In the genomic region with DNA sequence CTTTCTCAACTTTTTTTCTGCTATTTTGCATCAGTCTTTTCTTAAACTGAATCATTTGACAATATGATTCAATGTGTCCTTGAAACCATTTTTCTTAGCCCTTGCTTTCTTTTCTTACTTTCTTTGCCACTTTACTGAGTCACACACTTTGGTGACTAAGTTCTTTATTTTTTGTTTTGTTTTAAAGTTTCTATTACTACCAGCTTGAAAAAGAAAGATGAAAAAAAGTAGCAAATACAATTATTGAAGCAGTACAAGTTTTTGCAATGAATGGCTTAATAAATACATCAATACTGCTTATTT, we compare ENCODE assay signal across 8 cellular contexts.
DNase-seq lines count a peak whose midpoint lies in the region; ATAC-seq and TF ChIP-seq lines count a peak whose summit lies in the region.

No MANE protein-coding gene starts in this region.

- CTCF ChIA-PET in activated CD8-positive, alpha-beta T cell treated with anti-CD3 and anti-CD28 coated beads for 36 hours (lab: Charles Lee) = interaction anchor here (1.2 to 4.6 kb wide), 5 partner anchors 11 to 114 kb away, joined by 3 to 27 read pairs (median 12); no protein-coding TSS in a partner anchor

- TF ChIP-seq CTCF in activated CD8-positive, alpha-beta T cell treated with anti-CD3 and anti-CD28 coated beads for 36 hours (IDR thresholded peaks at IDR 0.05) = no peak

- H3K4me3 Mint-ChIP-seq in activated CD8-positive, alpha-beta T cell treated with anti-CD3 and anti-CD28 coated beads for 36 hours = peak overlapping the region; percentile 42

- peak overlapping the region; percentile 94 for H3K27ac Mint-ChIP-seq in activated CD8-positive, alpha-beta T cell treated with anti-CD3 and anti-CD28 coated beads for 36 hours

- no peaks in the 10 kb centered on the region for H3K27me3 Mint-ChIP-seq in activated CD8-positive, alpha-beta T cell treated with anti-CD3 and anti-CD28 coated beads for 36 hours

- peaks cover 89% of the 10 kb centered on the region for H3K4me1 Mint-ChIP-seq in activated CD8-positive, alpha-beta T cell treated with anti-CD3 and anti-CD28 coated beads for 36 hours (ENCODE audit: low read depth)

- peaks cover 78% of the 10 kb centered on the region for H3K36me3 Mint-ChIP-seq in activated CD8-positive, alpha-beta T cell treated with anti-CD3 and anti-CD28 coated beads for 36 hours (ENCODE audit: low read depth)

- H3K9ac ChIP-seq in mucosa of rectum (ENCODE audit: low read depth in 1 of 2, low read length in 2 of 2) = no peak overlapping the region

- no peaks in the 10 kb centered on the region for H3K9me3 ChIP-seq in mucosa of rectum (ENCODE audit: control insufficient read depth in 2 of 2, low read length in 2 of 2)

- H3K27me3 ChIP-seq in mucosa of rectum (ENCODE audit: control insufficient read depth in 2 of 2, insufficient read depth in 2 of 2, low read length in 2 of 2) = no peaks in the 10 kb centered on the region

- peak; percentile 25 for ATAC-seq in GM18505 (IDR thresholded peaks at IDR 0.05; ENCODE audit: unreplicated experiment)
- peak; percentile 34 for ATAC-seq in HG02642 (IDR thresholded peaks at IDR 0.05; ENCODE audit: poor library complexity, unreplicated experiment)
- ATAC-seq in activated CD8-positive, alpha-beta T cell treated with anti-CD3 and anti-CD28 coated beads for 36 hours = peak; percentile 34
- no peak for ATAC-seq in HG03469 (IDR thresholded peaks at IDR 0.05; ENCODE audit: unreplicated experiment)

- no peak for TF ChIP-seq POLR2A in GM18505 (IDR thresholded peaks at IDR 0.05; ENCODE audit: borderline replicate concordance, extremely low read depth, insufficient read depth, insufficient read length)

- POLR2A ChIA-PET in activated CD8-positive, alpha-beta T cell treated with anti-CD3 and anti-CD28 coated beads for 36 hours (lab: Charles Lee) = interaction anchor here (0.8 to 5.9 kb wide), 10 partner anchors 10 to 116 kb away, joined by 3 to 154 read pairs (median 4); partner anchors contain the start of gene DOCK10

- peak overlapping the region; percentile 40 to 62 for H3K27ac ChIP-seq in mucosa of rectum (ENCODE audit: low read depth in 2 of 2, low read length in 2 of 2)

- H3K4me1 ChIP-seq in mucosa of rectum (ENCODE audit: control insufficient read depth in 2 of 2, insufficient read depth in 2 of 2, low read length in 2 of 2) = peaks cover 20 to 21% of the 10 kb centered on the region in 2 donors

- no peaks in the 10 kb centered on the region for H3K36me3 ChIP-seq in mucosa of rectum (ENCODE audit: control insufficient read depth in 2 of 2, insufficient read depth in 2 of 2, low read length in 2 of 2)

- no peak overlapping the region for H3K4me3 ChIP-seq in mucosa of rectum (ENCODE audit: low read length in 2 of 2)

- no peaks in the 10 kb centered on the region for H3K9me3 Mint-ChIP-seq in activated CD8-positive, alpha-beta T cell treated with anti-CD3 and anti-CD28 coated beads for 36 hours

- intact Hi-C loops in activated CD8-positive, alpha-beta T cell treated with anti-CD3 and anti-CD28 coated beads for 36 hours (cut with micrococcal nuclease) = loop anchor here (1.0 to 5.0 kb wide), 4 partner anchors 18 to 983 kb away; no protein-coding TSS in a partner anchor

- no peak for DNase-seq in activated CD8-positive, alpha-beta T cell treated with anti-CD3 and anti-CD28 coated beads for 36 hours
- DNase-seq in DMS79 treated with DMSO at 0.1 percent for 48 hours (lab: John Stamatoyannopoulos, UW) (no peak), OCI-M2 (lab: John Stamatoyannopoulos, UW; ENCODE audit: unreplicated experiment) (no peak), NCI-H1436 treated with DMSO at 0.1 percent for 48 hours (lab: John Stamatoyannopoulos, UW) (no peak)
